In genomic region chr3:15682766-15683165, GRCh38 we compare ENCODE assay signal across 15 cellular contexts.
A peak's percentile ranks its signal among the peaks of the same experiment; 100 is the strongest.
DNase-seq lines count a peak whose midpoint lies in the region; ATAC-seq, FAIRE-seq and TF ChIP-seq lines count a peak whose summit lies in the region.
"Had no signal": no experiment of that assay in that cellular context is flagged by ENCODE, and none has a peak within 500 bp of the region (broad histone marks: within the 10 kb centered on the region; RNA-seq: fewer than 3 reads in every experiment).

No MANE protein-coding gene starts in this region.

- no TSS peak for BruUV-seq in IMR-90 (replicated peaks; lab: Mats Ljungman, UMichigan)
- BruUV-seq in K562 (replicated peaks; lab: Mats Ljungman, UMichigan) = no TSS peak

- no CpG with 5 or more reads among the region's 3 CpGs for WGBS in IMR-90 (ENCODE audit: extremely low coverage in 2 of 2, insufficient read length in 1 of 2), 2 experiments
- 35% methylated on average over 3 of the region's 3 CpGs for WGBS in K562 (ENCODE audit: insufficient coverage, low coverage, missing lambda C conversion rate)

- no peak for TF ChIP-seq POLR2A in IMR-90 (IDR thresholded peaks at IDR 0.05; ENCODE audit: low read depth, low read length)
- no peak for TF ChIP-seq POLR2A in K562 (conservative IDR thresholded peaks at IDR 0.05)

- no peaks in the 10 kb centered on the region for H3K27me3 ChIP-seq in IMR-90 (ENCODE audit: control insufficient read depth, insufficient read depth, low read length)
- H3K27me3 ChIP-seq in K562 (ENCODE audit: control insufficient read depth in 2 of 2, insufficient read depth in 2 of 2, low read length in 2 of 2) = no peaks in the 10 kb centered on the region
- H3K27me3 ChIP-seq: Peyer's patch had no signal

- no peaks in the 10 kb centered on the region for H3K9me3 Mint-ChIP-seq in natural killer cell
- H3K9me3 Mint-ChIP-seq: activated naive CD4-positive, alpha-beta T cell treated with anti-CD3 and anti-CD28 coated beads, Interleukin-2, amount 50 U/mL, for 24 hours; dendritic cell treated with granulocyte-macrophage colony-stimulating factor and Interleukin-4, amounts not matched to agents 40 ng/mL and 50 ng/mL, for 4 days had no signal

- TF ChIP-seq CTCF in IMR-90 (conservative IDR thresholded peaks at IDR 0.05; ENCODE audit: low read depth, low read length) = no peak
- no peak for TF ChIP-seq CTCF in K562 (IDR thresholded peaks at IDR 0.05 in 2 of 3, conservative IDR thresholded peaks at IDR 0.05 in 1 of 3; ENCODE audit: insufficient read depth in 2 of 3, low read depth in 1 of 3, low read length in 3 of 3)
- TF ChIP-seq CTCF in natural killer cell (IDR thresholded peaks at IDR 0.05) = no peak

- H2BK20ac ChIP-seq in IMR-90 (ENCODE audit: low read depth, low read length) = no peak overlapping the region

- H3K4me1 ChIP-seq in IMR-90 (ENCODE audit: control insufficient read depth, insufficient read depth, low read length) = no peaks in the 10 kb centered on the region; the same call in 1 of the 2 replicates
- H3K4me1 ChIP-seq in K562 (replicated peaks in 1 of 2; ENCODE audit: control insufficient read depth in 2 of 2, insufficient read depth in 2 of 2, low read length in 2 of 2) = peaks cover 4 to 16% of the 10 kb centered on the region in 2 experiments; a peak in 2 of 5 replicates
- H3K4me1 ChIP-seq: Peyer's patch had no signal

- H2BK120ac ChIP-seq in IMR-90 (ENCODE audit: low read depth, low read length) = no peak overlapping the region

- FAIRE-seq in K562 (lab: Jason Lieb, UNC) = no peak
- FAIRE-seq: TTC549 had no signal

- H3K18ac ChIP-seq in IMR-90 (ENCODE audit: low read depth, low read length) = no peak overlapping the region

- no peak overlapping the region for H2AK5ac ChIP-seq in IMR-90 (ENCODE audit: low read depth, low read length)

- H3K4ac ChIP-seq in IMR-90 (ENCODE audit: low read depth, low read length) = no peak overlapping the region

- H4K20me1 ChIP-seq in IMR-90 (ENCODE audit: insufficient read depth, low read length) (no peaks in the 10 kb centered on the region), K562 (replicated peaks; ENCODE audit: control insufficient read depth, insufficient read depth, low read length) (no peaks in the 10 kb centered on the region)

- H3K4me3 Mint-ChIP-seq in natural killer cell = no peak overlapping the region
- H3K4me3 Mint-ChIP-seq: activated naive CD4-positive, alpha-beta T cell treated with anti-CD3 and anti-CD28 coated beads, Interleukin-2, amount 50 U/mL, for 24 hours; B cell; dendritic cell treated with granulocyte-macrophage colony-stimulating factor and Interleukin-4, amounts not matched to agents 40 ng/mL and 50 ng/mL, for 4 days had no signal

- no peak overlapping the region for H2AFZ ChIP-seq in IMR-90 (replicated peaks; ENCODE audit: low read length, poor library complexity)
- H2AFZ ChIP-seq in K562 (ENCODE audit: low read depth, low read length) = no peak overlapping the region

- H4K8ac ChIP-seq in IMR-90 (ENCODE audit: low read depth in 2 of 2, low read length in 2 of 2) = no peak overlapping the region

- H3K4me3 ChIP-seq in IMR-90 (ENCODE audit: insufficient read depth, low read depth, low read length) (no peak overlapping the region), K562 (no peak overlapping the region)
- H3K4me3 ChIP-seq: Peyer's patch had no signal

- DNase-seq in AG08395 (ENCODE audit: low spot score) (peak; percentile 4), IMR-90 (peak; percentile 57), K562 (ENCODE audit: extremely low read depth in 1 of 4, low spot score in 3 of 4) (no peak), middle frontal gyrus (ENCODE audit: extremely low spot score, low spot score) (peak; percentile 28), natural killer cell (no peak), SHP77 (lab: John Stamatoyannopoulos, UW) (no peak)
- DNase-seq in effector CD8-positive, alpha-beta T cell (lab: John Stamatoyannopoulos, UW) = no peak
- DNase-seq: KG1; Peyer's patch; stimulated activated CD4-positive, alpha-beta T cell treated with anti-CD3 and anti-CD28 coated beads, Interleukin-15, amount 100 ng/mL, for 24 hours had no signal

- no peak overlapping the region for H2BK5ac ChIP-seq in IMR-90 (ENCODE audit: low read depth, low read length, poor library complexity, severe bottlenecking)

- ATAC-seq in IMR-90 (ENCODE audit: low read depth) = peak; percentile 48
- ATAC-seq in K562 = peak; percentile 46; the same call in 2 of the 3 replicates
- ATAC-seq in natural killer cell = no peak
- no peak for ATAC-seq in HG03571 (IDR thresholded peaks at IDR 0.05; ENCODE audit: unreplicated experiment)

- H3K27ac ChIP-seq in IMR-90 (ENCODE audit: insufficient read depth, low read length) (no peak overlapping the region), K562 (ENCODE audit: extremely low read depth, low read depth, low read length) (no peak overlapping the region)
- H3K27ac ChIP-seq: Peyer's patch had no signal

- H3K9me3 ChIP-seq in IMR-90 (ENCODE audit: control insufficient read depth, insufficient read depth, low read length) (no peaks in the 10 kb centered on the region), K562 (replicated peaks; ENCODE audit: control insufficient read depth, insufficient read depth, low read depth, low read length) (no peaks in the 10 kb centered on the region)
- H3K9me3 ChIP-seq: Peyer's patch had no signal

- TF ChIP-seq RAD21 in IMR-90 (IDR thresholded peaks at IDR 0.05; ENCODE audit: low read length) (no peak), K562 (CRISPR knock-in tag; conservative IDR thresholded peaks at IDR 0.05 in 1 of 2, IDR thresholded peaks at IDR 0.05 in 1 of 2) (no peak)

- POLR2A ChIA-PET in IMR-90 (lab: Charles Lee; ENCODE audit: unreplicated experiment) = no interaction called here
- POLR2A ChIA-PET in K562 (lab: Yijun Ruan, JAX) = interaction anchor here (0.8 kb wide), 1 partner anchor 8 kb away, joined by 3 read pairs; no protein-coding TSS in a partner anchor

- no peak overlapping the region for H3K23ac ChIP-seq in IMR-90 (ENCODE audit: low read depth, low read length)

- dilution Hi-C loops in IMR-90 (cut with HindIII; ENCODE audit: low sequenced_read_pairs, unreplicated experiment) = no loop called here

- no peak overlapping the region for H3K56ac ChIP-seq in IMR-90 (ENCODE audit: extremely low read depth, insufficient read depth, low read length)

- peaks cover 9% of the 10 kb centered on the region for H3K36me3 Mint-ChIP-seq in natural killer cell

- H3K9ac ChIP-seq in IMR-90 (ENCODE audit: low read depth, low read length) (no peak overlapping the region), K562 (ENCODE audit: insufficient read depth in 1 of 2, low read depth in 2 of 2, low read length in 2 of 2) (no peak overlapping the region)

- H4K5ac ChIP-seq in IMR-90 (ENCODE audit: low read depth, low read length) = no peak overlapping the region

- H3K27me3 Mint-ChIP-seq in natural killer cell (ENCODE audit: low read depth in 2 of 2) = no peaks in the 10 kb centered on the region
- H3K27me3 Mint-ChIP-seq: activated naive CD4-positive, alpha-beta T cell treated with anti-CD3 and anti-CD28 coated beads, Interleukin-2, amount 50 U/mL, for 24 hours; B cell; dendritic cell treated with granulocyte-macrophage colony-stimulating factor and Interleukin-4, amounts not matched to agents 40 ng/mL and 50 ng/mL, for 4 days had no signal

- H3K4me2 ChIP-seq in IMR-90 (ENCODE audit: low read depth, low read length) (no peak overlapping the region), K562 (ENCODE audit: insufficient read depth, low read length) (no peak overlapping the region)

- no peaks in the 10 kb centered on the region for H3K4me1 Mint-ChIP-seq in natural killer cell
- H3K4me1 Mint-ChIP-seq: B cell had no signal

- no peak overlapping the region for H3K27ac Mint-ChIP-seq in natural killer cell
- H3K27ac Mint-ChIP-seq: activated naive CD4-positive, alpha-beta T cell treated with anti-CD3 and anti-CD28 coated beads, Interleukin-2, amount 50 U/mL, for 24 hours; B cell; dendritic cell treated with granulocyte-macrophage colony-stimulating factor and Interleukin-4, amounts not matched to agents 40 ng/mL and 50 ng/mL, for 4 days had no signal

- no peak overlapping the region for H4K91ac ChIP-seq in IMR-90 (ENCODE audit: insufficient read depth, low read depth, low read length)

- in situ Hi-C loops in IMR-90 (cut with MboI; ENCODE audit: low sequenced_read_pairs) = loop anchor here (25.0 kb wide), 1 partner anchor 445 kb away; no protein-coding TSS in a partner anchor
- in situ Hi-C loops in K562 (cut with MboI) = no loop called here

- intact Hi-C loops in IMR-90 (cut with micrococcal nuclease) = no loop called here
- intact Hi-C loops in K562 (cut with micrococcal nuclease) = no loop called here
- intact Hi-C loops in natural killer cell (cut with micrococcal nuclease) = no loop called here

- H3K14ac ChIP-seq in IMR-90 (replicated peaks; ENCODE audit: low read depth, low read length) = no peak overlapping the region

- CTCF ChIA-PET in IMR-90 (lab: Yijun Ruan, JAX) = no interaction called here
- CTCF ChIA-PET in K562 (lab: Yijun Ruan, JAX; ENCODE audit: low intra/inter-chr PET ratio) = no interaction called here

- H3K79me2 ChIP-seq in K562 (ENCODE audit: control insufficient read depth, insufficient read depth, low read length) = no peaks in the 10 kb centered on the region

- H2AK9ac ChIP-seq in IMR-90 (replicated peaks; ENCODE audit: low read depth, low read length, poor library complexity) = no peak overlapping the region

- no peak overlapping the region for H2BK15ac ChIP-seq in IMR-90 (ENCODE audit: low read depth, low read length)

- H3K9me1 ChIP-seq in IMR-90 (ENCODE audit: insufficient read depth, low read length) (peaks cover 2% of the 10 kb centered on the region; the same call in 1 of the 2 replicates), K562 (ENCODE audit: control insufficient read depth, insufficient read depth, low read length) (no peaks in the 10 kb centered on the region)

- H3K36me3 ChIP-seq in IMR-90 (ENCODE audit: control insufficient read depth, insufficient read depth, low read length) (peaks cover 38% of the 10 kb centered on the region), K562 (ENCODE audit: control insufficient read depth, insufficient read depth, low read length) (peaks cover 69% of the 10 kb centered on the region)

- TF ChIP-seq EP300 in K562 (IDR thresholded peaks at IDR 0.05; ENCODE audit: low read length) = no peak

- H3K79me1 ChIP-seq in IMR-90 (ENCODE audit: low read depth in 1 of 2, low read length in 2 of 2) = peaks cover 16 to 38% of the 10 kb centered on the region in 2 experiments

TF ChIP-seq in IMR-90, 13 proteins besides CTCF, POLR2A, EP300 and RAD21 (continues in another document):
- TF ChIP-seq BHLHE40 (IDR thresholded peaks at IDR 0.05; ENCODE audit: low read depth, low read length) = peak; percentile 65; the same call in 1 of the 2 replicates
- TF ChIP-seq RCOR1 (IDR thresholded peaks at IDR 0.05; ENCODE audit: insufficient replicate concordance, low read length) = no peak
- TF ChIP-seq MAZ (IDR thresholded peaks at IDR 0.05; ENCODE audit: borderline replicate concordance, low read depth, low read length) = no peak

TF ChIP-seq in K562, 482 proteins besides CTCF, POLR2A, EP300 and RAD21 (continues in another document):
- peak; percentile 51; the same call in 1 of the 2 replicates for TF ChIP-seq MEF2A (IDR thresholded peaks at IDR 0.05; ENCODE audit: control insufficient read depth, low read depth, low read length)
- no peak for TF ChIP-seq CEBPG (CRISPR knock-in tag; IDR thresholded peaks at IDR 0.05)
- TF ChIP-seq CEBPG (tag; conservative IDR thresholded peaks at IDR 0.05 in 1 of 2, IDR thresholded peaks at IDR 0.05 in 1 of 2) = peak in 1 of 2 experiments; percentile 62; a peak in 2 of 4 replicates
- TF ChIP-seq GTF2E2 (tag; IDR thresholded peaks at IDR 0.05) = no peak

Comparison
In these comparisons a context has a peak if more than half of its experiments do, and no peak if none do; other contexts are left out.
1. DNase-seq: peak in AG08395 (single experiment), IMR-90 (single experiment) and middle frontal gyrus (single experiment); none in K562 (0 of 4), effector CD8-positive, alpha-beta T cell (single experiment), natural killer cell (single experiment) and SHP77 (0 of 2).
2. ATAC-seq: peak in IMR-90 (single experiment) and K562 (single experiment); none in natural killer cell (0 of 3) and HG03571 (single experiment).